In the genomic region with DNA sequence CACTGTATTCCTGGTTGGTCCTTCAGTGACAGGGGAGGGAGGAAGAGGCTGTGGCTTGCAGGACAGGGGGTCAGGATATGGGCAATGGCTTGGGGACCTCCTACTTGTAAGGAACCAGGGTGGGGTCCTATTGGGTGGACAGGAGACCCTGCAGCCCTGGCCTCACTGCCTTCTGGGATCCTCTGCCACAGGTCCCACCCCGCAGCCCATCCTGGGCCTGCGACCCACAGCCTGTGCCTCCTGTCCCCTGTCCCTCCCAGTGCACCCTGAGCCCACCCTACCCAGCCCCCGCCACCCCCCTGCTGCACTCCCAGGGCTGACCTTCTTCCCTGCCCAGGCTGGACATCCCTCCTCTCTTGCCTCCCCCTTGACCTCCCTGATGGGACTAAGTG, we compare ENCODE assay signal across 14 cellular contexts. TPM values are rescaled to one million over a fixed set of nuclear protein-coding genes. Genes with fewer than 3 reads are reported as not detected.
DNase-seq lines count a peak whose midpoint lies in the region; ATAC-seq and TF ChIP-seq lines count a peak whose summit lies in the region.
"Had no signal": no experiment of that assay in that cellular context is flagged by ENCODE, and none has a peak within 500 bp of the region (broad histone marks: within the 10 kb centered on the region; RNA-seq: fewer than 3 reads in every experiment).

No MANE protein-coding gene starts in this region.

- no peak for TF ChIP-seq POLR2A in body of pancreas (IDR thresholded peaks at IDR 0.05)

- intact Hi-C loops in left ventricle myocardium superior (cut with micrococcal nuclease): no loop called here
- intact Hi-C loops in cardiac septum (cut with DNase I): loop anchor here (1.0 to 10.0 kb wide), 4 partner anchors 127 to 585 kb away; no protein-coding TSS in a partner anchor
- intact Hi-C loops in body of pancreas (cut with DNase I): no loop called here

- POLR2A ChIA-PET in GM10248 (lab: Yijun Ruan, JAX): no interaction called here

- peak; percentile 6 for ATAC-seq in left ventricle myocardium superior
- no peak for ATAC-seq in thoracic aorta (ENCODE audit: insufficient number of reproducible peaks, low FRiP score, low read depth)
- ATAC-seq in stimulated activated effector memory CD8-positive, alpha-beta T cell treated with anti-CD3 and anti-CD28 coated beads, Interleukin-12 subunit alpha, Interleukin-12 subunit beta, amount 100 ng/mL, for 72 hours: no peak
- ATAC-seq in body of pancreas: no peak

- no peaks in the 10 kb centered on the region for H3K79me2 ChIP-seq in OCI-LY3 (ENCODE audit: low read length)
- H3K79me2 ChIP-seq in hepatocyte: no peaks in the 10 kb centered on the region

- 80% methylated on average over 1 of the region's 3 CpGs for WGBS in hepatocyte (ENCODE audit: low lambda C conversion rate, missing lambda C conversion rate)
- 11% methylated on average over 2 of the region's 3 CpGs; no CpG with 5 or more reads in 1 of the 2 donors for WGBS in body of pancreas, 2 donors

- no peak overlapping the region for H3K4me3 Mint-ChIP-seq in stimulated activated effector memory CD8-positive, alpha-beta T cell treated with anti-CD3 and anti-CD28 coated beads, Interleukin-12 subunit alpha, Interleukin-12 subunit beta, amount 100 ng/mL, for 72 hours
- H3K4me3 Mint-ChIP-seq: activated CD8-positive, alpha-beta T cell treated with anti-CD3 and anti-CD28 coated beads for 36 hours had no signal

- no peaks in the 10 kb centered on the region for H3K4me1 Mint-ChIP-seq in stimulated activated effector memory CD8-positive, alpha-beta T cell treated with anti-CD3 and anti-CD28 coated beads, Interleukin-12 subunit alpha, Interleukin-12 subunit beta, amount 100 ng/mL, for 72 hours

- H3K9me3 Mint-ChIP-seq in stimulated activated effector memory CD8-positive, alpha-beta T cell treated with anti-CD3 and anti-CD28 coated beads, Interleukin-12 subunit alpha, Interleukin-12 subunit beta, amount 100 ng/mL, for 72 hours: no peaks in the 10 kb centered on the region
- H3K9me3 Mint-ChIP-seq: activated CD8-positive, alpha-beta T cell treated with anti-CD3 and anti-CD28 coated beads for 36 hours had no signal

- 0 out of 2 replicates have a peak overlapping the region, but pooled peaks have one; percentile 96 for H2AFZ ChIP-seq in OCI-LY3 (ENCODE audit: low read depth, low read length)
- no peak overlapping the region for H2AFZ ChIP-seq in hepatocyte

- no peak overlapping the region for H3K27ac ChIP-seq in OCI-LY3 (ENCODE audit: low read length)
- no peak overlapping the region for H3K27ac ChIP-seq in hepatocyte
- H3K27ac ChIP-seq in thoracic aorta: no peak overlapping the region
- H3K27ac ChIP-seq in body of pancreas: no peak overlapping the region
- H3K27ac ChIP-seq: SJCRH30 had no signal

- no peaks in the 10 kb centered on the region for H3K36me3 Mint-ChIP-seq in stimulated activated effector memory CD8-positive, alpha-beta T cell treated with anti-CD3 and anti-CD28 coated beads, Interleukin-12 subunit alpha, Interleukin-12 subunit beta, amount 100 ng/mL, for 72 hours

- H3K4me3 ChIP-seq in OCI-LY3 (ENCODE audit: low read length) (peak overlapping the region; percentile 82), hepatocyte (no peak overlapping the region), thoracic aorta (peak overlapping the region; percentile 64), body of pancreas (no peak overlapping the region)

- H3K27ac Mint-ChIP-seq in stimulated activated effector memory CD8-positive, alpha-beta T cell treated with anti-CD3 and anti-CD28 coated beads, Interleukin-12 subunit alpha, Interleukin-12 subunit beta, amount 100 ng/mL, for 72 hours: no peak overlapping the region
- H3K27ac Mint-ChIP-seq: activated CD8-positive, alpha-beta T cell treated with anti-CD3 and anti-CD28 coated beads for 36 hours had no signal

- H3K9me3 ChIP-seq in OCI-LY3 (ENCODE audit: insufficient read depth, low read length) (no peaks in the 10 kb centered on the region), hepatocyte (ENCODE audit: low read depth) (no peaks in the 10 kb centered on the region), thoracic aorta (no peaks in the 10 kb centered on the region), body of pancreas (no peaks in the 10 kb centered on the region)
- H3K9me3 ChIP-seq: SJCRH30 had no signal

- H4K20me1 ChIP-seq in OCI-LY3 (ENCODE audit: insufficient read depth, low read length): no peaks in the 10 kb centered on the region
- H4K20me1 ChIP-seq in hepatocyte (ENCODE audit: insufficient read depth, poor library complexity, severe bottlenecking): no peaks in the 10 kb centered on the region

- H3K27me3 ChIP-seq in OCI-LY3 (ENCODE audit: low read depth, low read length): peaks cover 6% of the 10 kb centered on the region; the same call in 1 of the 2 replicates
- H3K27me3 ChIP-seq in hepatocyte: no peaks in the 10 kb centered on the region
- H3K27me3 ChIP-seq in thoracic aorta (replicated peaks; ENCODE audit: insufficient read depth): no peaks in the 10 kb centered on the region
- no peaks in the 10 kb centered on the region for H3K27me3 ChIP-seq in body of pancreas

- TF ChIP-seq CTCF in OCI-LY3 (IDR thresholded peaks at IDR 0.05; ENCODE audit: low read depth, low read length) (no peak), hepatocyte (IDR thresholded peaks at IDR 0.05; ENCODE audit: poor library complexity) (no peak), thoracic aorta (IDR thresholded peaks at IDR 0.05) (no peak), body of pancreas (IDR thresholded peaks at IDR 0.05) (no peak), GM10248 (IDR thresholded peaks at IDR 0.05; ENCODE audit: control extremely low read depth, extremely low read depth, low read depth, missing control alignments) (no peak)

- DNase-seq in left ventricle myocardium superior (no peak), cardiac septum (ENCODE audit: low spot score) (no peak), hepatocyte (ENCODE audit: low spot score) (no peak), thoracic aorta (ENCODE audit: low spot score) (no peak), body of pancreas (no peak), GM10248 (ENCODE audit: extremely low spot score) (no peak)
- DNase-seq in stimulated activated effector memory CD8-positive, alpha-beta T cell treated with anti-CD3 and anti-CD28 coated beads, Interleukin-12 subunit alpha, Interleukin-12 subunit beta, amount 100 ng/mL, for 72 hours (ENCODE audit: low spot score in 2 of 2): no peak

- CTCF ChIA-PET in GM10248 (lab: Yijun Ruan, JAX): interaction anchor here (1.6 to 3.5 kb wide), 3 partner anchors 127 to 549 kb away, joined by 9 to 11 read pairs (median 9); no protein-coding TSS in a partner anchor

- H3K4me2 ChIP-seq in OCI-LY3 (ENCODE audit: low read length) (peak overlapping the region; percentile 98), hepatocyte (peak overlapping the region; percentile 81)

- H3K9ac ChIP-seq in OCI-LY3 (ENCODE audit: low read length): peak overlapping the region; percentile 76

- no peaks in the 10 kb centered on the region for H3K9me2 ChIP-seq in hepatocyte (replicated peaks; ENCODE audit: insufficient read depth)

- H3K4me1 ChIP-seq in OCI-LY3 (ENCODE audit: low read length) (peaks cover 8% of the 10 kb centered on the region; the same call in 1 of the 2 replicates), hepatocyte (ENCODE audit: insufficient read depth) (peaks cover 7% of the 10 kb centered on the region), thoracic aorta (ENCODE audit: control insufficient read depth in 1 of 2, low read depth in 2 of 2) (no peaks in the 10 kb centered on the region), body of pancreas (peaks cover 12% of the 10 kb centered on the region)
- H3K4me1 ChIP-seq: SJCRH30 had no signal

- H3K36me3 ChIP-seq in OCI-LY3 (replicated peaks; ENCODE audit: low read depth, low read length) (no peaks in the 10 kb centered on the region), hepatocyte (replicated peaks; ENCODE audit: insufficient read depth, low read depth) (no peaks in the 10 kb centered on the region), thoracic aorta (no peaks in the 10 kb centered on the region), body of pancreas (replicated peaks in 1 of 2; ENCODE audit: insufficient read depth in 1 of 2, low read depth in 2 of 2) (no peaks in the 10 kb centered on the region)
- H3K36me3 ChIP-seq: SJCRH30 had no signal

RNA-seq across cellular contexts. Expression of a gene that starts 58.7 kb away (rescaled TPM):
- total RNA-seq in left ventricle myocardium superior (not detected), cardiac septum (not detected), hepatocyte (0.23 and 0.60 TPM in 2 replicates), thoracic aorta (not detected), body of pancreas (not detected)
- 1.2 and 2.1 TPM in 2 replicates for polyA plus RNA-seq in hepatocyte
- total RNA-seq: activated CD8-positive, alpha-beta T cell treated with anti-CD3 and anti-CD28 coated beads for 36 hours; endothelial cell of umbilical vein; HT-29; occipital lobe had no signal
- polyA plus RNA-seq: adipose tissue, endothelial cell of umbilical vein had no signal

Comparison
In these comparisons a context has a peak if more than half of its experiments do, and no peak if none do; other contexts are left out.
1. H3K4me3 ChIP-seq: peak in OCI-LY3 (single experiment) and thoracic aorta (single experiment); none in hepatocyte (single experiment) and body of pancreas (0 of 2).